34 cellular contexts compared by ENCODE assay signal in genomic region chr15:101732772-101733171, GRCh38. TPM values are rescaled to one million over a fixed set of nuclear protein-coding genes. Genes with fewer than 3 reads are reported as not detected.
DNase-seq lines count a peak whose midpoint lies in the region; ATAC-seq, FAIRE-seq and TF ChIP-seq lines count a peak whose summit lies in the region.
"Had no signal": no experiment of that assay in that cellular context is flagged by ENCODE, and none has a peak within 500 bp of the region (broad histone marks: within the 10 kb centered on the region; RNA-seq: fewer than 3 reads in every experiment).

No MANE protein-coding gene starts in this region.

- WGBS in A549 (ENCODE audit: missing lambda C conversion rate): 48% methylated on average over 3 of the region's 3 CpGs
- WGBS in K562 (ENCODE audit: insufficient coverage, low coverage, missing lambda C conversion rate): 49% methylated on average over 3 of the region's 3 CpGs
- 92 to 96% methylated on average over 3 of the region's 3 CpGs for WGBS in heart right ventricle, 2 donors

- no peak overlapping the region for H3K4me2 ChIP-seq in A549
- 0 out of 2 replicates have a peak overlapping the region, but pooled peaks have one; percentile 42 for H3K4me2 ChIP-seq in K562 (ENCODE audit: insufficient read depth, low read length)
- H3K4me2 ChIP-seq: BLaER1; BLaER1 treated with 17β-estradiol and CSF1 and Interleukin-3, amounts not matched to agents 10 nM and 100 nM had no signal

- BruUV-seq in K562 (replicated peaks; lab: Mats Ljungman, UMichigan): no TSS peak

- no peaks in the 10 kb centered on the region for H3K36me3 ChIP-seq in K562 (ENCODE audit: control insufficient read depth, insufficient read depth, low read length)
- H3K36me3 ChIP-seq in heart right ventricle: peaks cover 0 to 5% (median 0%) of the 10 kb centered on the region in 9 donors
- H3K36me3 ChIP-seq: BE2C had no signal

- H3K4me3 ChIP-seq in A549: no peak overlapping the region
- no peak overlapping the region for H3K4me3 ChIP-seq in K562
- no peak overlapping the region for H3K4me3 ChIP-seq in heart right ventricle
- H3K4me3 ChIP-seq: BLaER1; BLaER1 treated with 17β-estradiol and CSF1 and Interleukin-3, amounts not matched to agents 10 nM and 100 nM had no signal

- H3K9me3 ChIP-seq in A549 (no peaks in the 10 kb centered on the region), K562 (replicated peaks; ENCODE audit: control insufficient read depth, insufficient read depth, low read depth, low read length) (no peaks in the 10 kb centered on the region), heart right ventricle (peaks cover 0 to 4% (median 0%) of the 10 kb centered on the region in 11 donors)
- H3K9me3 ChIP-seq: BE2C, Caco-2 had no signal

- H3K4me1 Mint-ChIP-seq in neural crest cell: no peaks in the 10 kb centered on the region
- no peaks in the 10 kb centered on the region for H3K4me1 Mint-ChIP-seq in stimulated activated memory B cell treated with anti-CD40 and anti-IgM and Interleukin-4, amounts not matched to agents 10 μg/mL and 1 μg/mL and 100 μg/mL, for 72 hours
- H3K4me1 Mint-ChIP-seq: B cell; CD14-positive monocyte; CD4-positive, alpha-beta memory T cell; CD8-positive, alpha-beta memory T cell had no signal

- no peaks in the 10 kb centered on the region for H4K20me1 ChIP-seq in K562 (replicated peaks; ENCODE audit: control insufficient read depth, insufficient read depth, low read length)
- H4K20me1 ChIP-seq: BLaER1; BLaER1 treated with 17β-estradiol and CSF1 and Interleukin-3, amounts not matched to agents 10 nM and 100 nM had no signal

- intact Hi-C loops in K562 (cut with micrococcal nuclease) (no loop called here), heart right ventricle (cut with DNase I) (no loop called here)

- no peaks in the 10 kb centered on the region for H3K9me1 ChIP-seq in K562 (ENCODE audit: control insufficient read depth, insufficient read depth, low read length)

- POLR2A ChIA-PET in A549 (lab: Yijun Ruan, JAX): no interaction called here
- POLR2A ChIA-PET in K562 (lab: Yijun Ruan, JAX): interaction anchor here (1.2 to 1.5 kb wide), 2 partner anchors 10 to 13 kb away, joined by 4 to 6 read pairs; no protein-coding TSS in a partner anchor
- POLR2A ChIA-PET in HEK293T (lab: Yijun Ruan, JAX): no interaction called here

- ATAC-seq in A549 (no peak), K562 (no peak), heart right ventricle (no peak)
- no peak for ATAC-seq in stimulated activated memory B cell treated with anti-CD40 and anti-IgM and Interleukin-4, amounts not matched to agents 10 μg/mL and 1 μg/mL and 100 μg/mL, for 72 hours
- ATAC-seq: CD8-positive, alpha-beta T cell had no signal

- H3K27ac ChIP-seq in A549 (no peak overlapping the region), K562 (ENCODE audit: extremely low read depth, low read depth, low read length) (peak overlapping the region; percentile 47; the same call in 1 of the 3 replicates), heart right ventricle (no peak overlapping the region)
- H3K27ac ChIP-seq: 22Rv1; BLaER1; BLaER1 treated with 17β-estradiol and CSF1 and Interleukin-3, amounts not matched to agents 10 nM and 100 nM; C4-2B had no signal

- FAIRE-seq in A549 (lab: Jason Lieb, UNC) (no peak), K562 (lab: Jason Lieb, UNC) (no peak)
- FAIRE-seq: A204.1, D721Med had no signal

- no peaks in the 10 kb centered on the region for H3K36me3 Mint-ChIP-seq in neural crest cell (ENCODE audit: low read depth)
- H3K36me3 Mint-ChIP-seq in stimulated activated memory B cell treated with anti-CD40 and anti-IgM and Interleukin-4, amounts not matched to agents 10 μg/mL and 1 μg/mL and 100 μg/mL, for 72 hours: peaks cover 5% of the 10 kb centered on the region
- H3K36me3 Mint-ChIP-seq: CD14-positive monocyte had no signal

- no peak for TF ChIP-seq POLR2A in A549 (IDR thresholded peaks at IDR 0.05; ENCODE audit: low read length)
- TF ChIP-seq POLR2A in K562 (conservative IDR thresholded peaks at IDR 0.05): no peak

- H3K4me3 Mint-ChIP-seq in neural crest cell: no peak overlapping the region
- H3K4me3 Mint-ChIP-seq in stimulated activated memory B cell treated with anti-CD40 and anti-IgM and Interleukin-4, amounts not matched to agents 10 μg/mL and 1 μg/mL and 100 μg/mL, for 72 hours: no peak overlapping the region
- H3K4me3 Mint-ChIP-seq: B cell; CD14-positive monocyte; CD4-positive, alpha-beta memory T cell; CD4-positive, alpha-beta T cell; CD4-positive, CD25-positive, alpha-beta regulatory T cell; CD8-positive, alpha-beta memory T cell; CD8-positive, alpha-beta T cell had no signal

- no peaks in the 10 kb centered on the region for H3K9me3 Mint-ChIP-seq in neural crest cell
- no peaks in the 10 kb centered on the region for H3K9me3 Mint-ChIP-seq in stimulated activated memory B cell treated with anti-CD40 and anti-IgM and Interleukin-4, amounts not matched to agents 10 μg/mL and 1 μg/mL and 100 μg/mL, for 72 hours
- H3K9me3 Mint-ChIP-seq: CD4-positive, alpha-beta memory T cell; CD4-positive, alpha-beta T cell; CD4-positive, CD25-positive, alpha-beta regulatory T cell; CD8-positive, alpha-beta memory T cell; CD8-positive, alpha-beta T cell had no signal

- no peaks in the 10 kb centered on the region for H3K27me3 Mint-ChIP-seq in neural crest cell (ENCODE audit: low read depth)
- no peaks in the 10 kb centered on the region for H3K27me3 Mint-ChIP-seq in stimulated activated memory B cell treated with anti-CD40 and anti-IgM and Interleukin-4, amounts not matched to agents 10 μg/mL and 1 μg/mL and 100 μg/mL, for 72 hours
- H3K27me3 Mint-ChIP-seq: B cell; CD4-positive, alpha-beta memory T cell; CD4-positive, alpha-beta T cell; CD4-positive, CD25-positive, alpha-beta regulatory T cell; CD8-positive, alpha-beta memory T cell had no signal

- H3K9ac ChIP-seq in K562 (ENCODE audit: insufficient read depth in 1 of 2, low read depth in 2 of 2, low read length in 2 of 2): 0 out of 4 replicates have a peak overlapping the region, but pooled peaks of 1 of the 2 experiments have one; percentile 36
- H3K9ac ChIP-seq: BLaER1; BLaER1 treated with 17β-estradiol and CSF1 and Interleukin-3, amounts not matched to agents 10 nM and 100 nM had no signal

- DNase-seq in A549 (ENCODE audit: low read depth in 1 of 2, low spot score in 1 of 2) (no peak), K562 (ENCODE audit: extremely low read depth in 1 of 4, low spot score in 3 of 4) (no peak), neural crest cell (ENCODE audit: low read depth, low spot score) (no peak), HEK293T (ENCODE audit: extremely low spot score) (no peak), heart right ventricle (no peak)
- DNase-seq: 8988T; ACHN; AML-193; BE2C; C1 segment of cervical spinal cord; Caco-2; Calu3; CD4-positive, alpha-beta memory T cell; CD4-positive, alpha-beta T cell; CD4-positive, CD25-positive, alpha-beta regulatory T cell; CD8-positive, alpha-beta memory T cell; CD8-positive, alpha-beta T cell; COR-L47; DMS 273 treated with DMSO at 0.1 percent for 48 hours; DMS153; DMS53; DMS79; DMS79 treated with DMSO at 0.1 percent for 48 hours; DND-41; EL had no signal

- TF ChIP-seq CTCF in A549 (IDR thresholded peaks at IDR 0.05) (no peak), K562 (IDR thresholded peaks at IDR 0.05 in 2 of 3, conservative IDR thresholded peaks at IDR 0.05 in 1 of 3; ENCODE audit: insufficient read depth in 2 of 3, low read depth in 1 of 3, low read length in 3 of 3) (no peak), neural crest cell (conservative IDR thresholded peaks at IDR 0.05) (no peak), heart right ventricle (IDR thresholded peaks at IDR 0.05) (no peak)

- in situ Hi-C loops in K562 (cut with MboI): no loop called here

- TF ChIP-seq RAD21 in A549 (conservative IDR thresholded peaks at IDR 0.05 in 1 of 2, IDR thresholded peaks at IDR 0.05 in 1 of 2) (no peak), K562 (CRISPR knock-in tag; conservative IDR thresholded peaks at IDR 0.05 in 1 of 2, IDR thresholded peaks at IDR 0.05 in 1 of 2) (no peak)

- peak overlapping the region; percentile 73 for H3K27ac Mint-ChIP-seq in neural crest cell (ENCODE audit: unreplicated experiment)
- no peak overlapping the region for H3K27ac Mint-ChIP-seq in stimulated activated memory B cell treated with anti-CD40 and anti-IgM and Interleukin-4, amounts not matched to agents 10 μg/mL and 1 μg/mL and 100 μg/mL, for 72 hours
- H3K27ac Mint-ChIP-seq: B cell; CD14-positive monocyte; CD4-positive, alpha-beta T cell; CD8-positive, alpha-beta T cell had no signal

- H3K4me1 ChIP-seq in A549 (no peaks in the 10 kb centered on the region), K562 (replicated peaks in 1 of 2; ENCODE audit: control insufficient read depth in 2 of 2, insufficient read depth in 2 of 2, low read length in 2 of 2) (peaks cover 6 to 28% of the 10 kb centered on the region in 2 experiments; a peak in 4 of 5 replicates), heart right ventricle (no peaks in the 10 kb centered on the region)
- H3K4me1 ChIP-seq: BE2C; BLaER1; BLaER1 treated with 17β-estradiol and CSF1 and Interleukin-3, amounts not matched to agents 10 nM and 100 nM; Caco-2 had no signal

- H3K27me3 ChIP-seq in K562 (ENCODE audit: control insufficient read depth in 2 of 2, insufficient read depth in 2 of 2, low read length in 2 of 2) (no peaks in the 10 kb centered on the region), heart right ventricle (no peaks in the 10 kb centered on the region)
- H3K27me3 ChIP-seq: BE2C; BLaER1; BLaER1 treated with 17β-estradiol and CSF1 and Interleukin-3, amounts not matched to agents 10 nM and 100 nM had no signal

- H2AFZ ChIP-seq in K562 (ENCODE audit: low read depth, low read length): peak overlapping the region; percentile 9; the same call in 1 of the 2 replicates

- TF ChIP-seq EP300 in A549 (IDR thresholded peaks at IDR 0.05): no peak
- no peak for TF ChIP-seq EP300 in K562 (IDR thresholded peaks at IDR 0.05; ENCODE audit: low read length)

- H3K79me2 ChIP-seq in K562 (ENCODE audit: control insufficient read depth, insufficient read depth, low read length): no peaks in the 10 kb centered on the region

- CTCF ChIA-PET in A549 (lab: Yijun Ruan, JAX): interaction anchor here (1.3 kb wide), 1 partner anchor 9 kb away, joined by 3 read pairs; the partner anchor contains the start of gene TARS3
- CTCF ChIA-PET in K562 (lab: Yijun Ruan, JAX; ENCODE audit: low intra/inter-chr PET ratio): no interaction called here
- CTCF ChIA-PET in HEK293T (lab: Yijun Ruan, JAX): no interaction called here

RNA-seq across cellular contexts. Expression of gene TARS3, which starts 8.5 kb away (rescaled TPM):
- 6.7 and 6.8 TPM in 2 replicates for polyA plus RNA-seq in A549 (2011; rRNA removed)
- 2.6 and 3.0 TPM in 2 replicates for polyA plus RNA-seq in A549 (2012; cell fraction: cytosol; rRNA removed)
- 2.3 and 2.5 TPM in 2 replicates for polyA plus RNA-seq in A549 (2012; cell fraction: nucleus; rRNA removed)
- 9.5 to 11.2 TPM (median 10.1 TPM) in 3 replicates for polyA plus RNA-seq in A549 (2017; fragmentation: RNase III; extraction: RNeasy Plus Mini Kit Qiagen cat#74134 plus additional on column Dnase treatment)
- polyA minus RNA-seq in A549 (2011; rRNA and poly(A)+ RNA removed): 4.4 and 4.7 TPM in 2 replicates
- 10.9 and 23.9 TPM in 2 replicates for total RNA-seq in K562 (2011; cell fraction: chromatin; rRNA removed; ENCODE audit: low replicate concordance)
- total RNA-seq in K562 (2011; cell fraction: nucleolus; rRNA removed): 7.0 and 8.3 TPM in 2 replicates
- total RNA-seq in K562 (2011; cell fraction: nucleoplasm; rRNA removed): 10.9 and 14.0 TPM in 2 replicates
- 12.1 and 13.3 TPM in 2 replicates for total RNA-seq in K562 (2014; rRNA removed)
- total RNA-seq in K562 (2014; rRNA removed; fragmentation: Illumina TruSeq; extraction: Trizol): 13.2 and 14.5 TPM in 2 replicates
- total RNA-seq in K562 (2015; rRNA removed; fragmentation: Illumina TruSeq; extraction: Trizol): 14.3 and 14.7 TPM in 2 replicates
- total RNA-seq in K562 (2021): 8.6 and 8.7 TPM in 2 replicates
- 5.1 and 5.8 TPM in 2 replicates for polyA plus RNA-seq in K562 (2011; rRNA removed)
- 1.7 and 2.2 TPM in 2 replicates for polyA plus RNA-seq in K562 (2011; cell fraction: cytosol; rRNA removed)
- 6.0 and 7.4 TPM in 2 replicates for polyA plus RNA-seq in K562 (2011; cell fraction: nucleus; rRNA removed)
- polyA plus RNA-seq in K562 (2012): 6.1 and 6.9 TPM in 2 replicates
- polyA plus RNA-seq in K562 (2014; fragmentation: Illumina TruSeq; extraction: Trizol): 8.1 and 9.8 TPM in 2 replicates
- polyA plus RNA-seq in K562 (2014; fragmentation: Nextera tagmentation; extraction: Ambion mirVana): 1 to 10 TPM; 2.1 to 3.0 TPM
- polyA plus RNA-seq in K562 (2014; rRNA removed): 10.0 and 10.9 TPM in 2 replicates
- 9.8 and 11.1 TPM in 2 replicates for polyA minus RNA-seq in K562 (2011; rRNA and poly(A)+ RNA removed)
- polyA minus RNA-seq in K562 (2011; cell fraction: cytosol; rRNA and poly(A)+ RNA removed): 6.9 and 7.2 TPM in 2 replicates
- polyA minus RNA-seq in K562 (2011; cell fraction: nucleus; rRNA and poly(A)+ RNA removed): 9.4 and 12.6 TPM in 2 replicates
- total RNA-seq in neural crest cell: 17.7 and 18.1 TPM in 2 replicates
- 10 to 100 TPM; 26.0 to 42.5 (median 36.2) TPM for total RNA-seq in heart right ventricle
- polyA plus RNA-seq in heart right ventricle: 10 to 100 TPM in 1 of 2 donors, 1 to 10 TPM in 1; 8.1 to 17.0 TPM

Comparison
In these comparisons a context has a peak if more than half of its experiments do, and no peak if none do; other contexts are left out.
1. Of the 35 proteins assayed by ChIP-seq in both K562 and A549: peak only in K562: none; only in A549: MAFK; in both: none; in neither: 34.